26 cellular contexts compared by ENCODE assay signal in genomic region chr5:65819215-65819904, GRCh38.
A peak's percentile ranks its signal among the peaks of the same experiment; 100 is the strongest.
DNase-seq lines count a peak whose midpoint lies in the region; ATAC-seq lines count a peak whose summit lies in the region.
"Had no signal": no experiment of that assay in that cellular context is flagged by ENCODE, and none has a peak within 500 bp of the region (broad histone marks: within the 10 kb centered on the region; RNA-seq: fewer than 3 reads in every experiment).

No MANE protein-coding gene starts in this region.

- H4K20me1 ChIP-seq in BLaER1 = no peaks in the 10 kb centered on the region

- H3K27ac Mint-ChIP-seq in stimulated activated memory B cell treated with anti-CD40 and anti-IgM and Interleukin-4, amounts not matched to agents 10 μg/mL and 1 μg/mL and 100 μg/mL, for 72 hours = no peak overlapping the region
- H3K27ac Mint-ChIP-seq: activated CD4-positive, alpha-beta T cell treated with anti-CD3 and anti-CD28 coated beads, Interleukin-2, amount 10 ng/mL, durations not matched to agents 7 days and 5 days; effector memory CD8-positive, alpha-beta T cell; T-helper 17 cell had no signal

- no peaks in the 10 kb centered on the region for H3K27me3 ChIP-seq in BLaER1
- H3K27me3 ChIP-seq in mucosa of rectum (ENCODE audit: control insufficient read depth in 2 of 2, insufficient read depth in 2 of 2, low read length in 2 of 2) = no peaks in the 10 kb centered on the region
- H3K27me3 ChIP-seq: esophagus muscularis mucosa, gastrocnemius medialis, spleen, stomach, upper lobe of left lung had no signal

- peaks cover 9% of the 10 kb centered on the region; the same call in 1 of the 2 replicates for H3K4me1 ChIP-seq in BLaER1
- peaks cover 14 to 43% of the 10 kb centered on the region in 2 donors for H3K4me1 ChIP-seq in mucosa of rectum (ENCODE audit: control insufficient read depth in 2 of 2, insufficient read depth in 2 of 2, low read length in 2 of 2)
- H3K4me1 ChIP-seq: esophagus muscularis mucosa, lower lobe of right lung, stomach had no signal

- H3K27ac ChIP-seq in BLaER1 (no peak overlapping the region), angular gyrus (ENCODE audit: low read depth, low read length) (peak overlapping the region; percentile 58), mucosa of rectum (ENCODE audit: low read depth in 2 of 2, low read length in 2 of 2) (peak overlapping the region; percentile 45 to 65)
- H3K27ac ChIP-seq: esophagus muscularis mucosa, gastrocnemius medialis, GM23248, lower lobe of right lung, spleen, upper lobe of left lung had no signal

- ATAC-seq in HG02763 (IDR thresholded peaks at IDR 0.05; ENCODE audit: unreplicated experiment) (no peak), GM18858 (IDR thresholded peaks at IDR 0.05; ENCODE audit: unreplicated experiment) (no peak)
- ATAC-seq in stimulated activated memory B cell treated with anti-CD40 and anti-IgM and Interleukin-4, amounts not matched to agents 10 μg/mL and 1 μg/mL and 100 μg/mL, for 72 hours = no peak
- ATAC-seq: effector memory CD8-positive, alpha-beta T cell; gastrocnemius medialis; lower lobe of right lung; Panc1; T-helper 17 cell had no signal

- H3K27me3 Mint-ChIP-seq in stimulated activated memory B cell treated with anti-CD40 and anti-IgM and Interleukin-4, amounts not matched to agents 10 μg/mL and 1 μg/mL and 100 μg/mL, for 72 hours = no peaks in the 10 kb centered on the region
- H3K27me3 Mint-ChIP-seq: activated CD4-positive, alpha-beta T cell treated with anti-CD3 and anti-CD28 coated beads, Interleukin-2, amount 10 ng/mL, durations not matched to agents 7 days and 5 days; effector memory CD8-positive, alpha-beta T cell; T-helper 17 cell had no signal

- no peak overlapping the region for H3K9ac ChIP-seq in BLaER1
- peak overlapping the region in 1 of 2 donors; percentile 19 for H3K9ac ChIP-seq in mucosa of rectum (ENCODE audit: low read depth in 1 of 2, low read length in 2 of 2)
- H3K9ac ChIP-seq: GM23248 had no signal

- no peaks in the 10 kb centered on the region for H3K9me3 ChIP-seq in BLaER1
- H3K9me3 ChIP-seq in mucosa of rectum (ENCODE audit: control insufficient read depth in 2 of 2, low read length in 2 of 2) = no peaks in the 10 kb centered on the region
- H3K9me3 ChIP-seq: esophagus muscularis mucosa, gastrocnemius medialis, lower lobe of right lung, spleen, stomach, upper lobe of left lung had no signal

- DNase-seq in MV-4-11 (lab: John Stamatoyannopoulos, UW) (peak; percentile 11), NCI-H345 treated with DMSO at 0.1 percent for 48 hours (lab: John Stamatoyannopoulos, UW; ENCODE audit: unreplicated experiment) (no peak)
- DNase-seq: activated CD4-positive, alpha-beta T cell treated with anti-CD3 and anti-CD28 coated beads, Interleukin-2, amount 10 ng/mL, durations not matched to agents 7 days and 5 days; activated gamma-delta T cell treated with Interleukin-2 at 50 U/mL for 16 hours; effector memory CD8-positive, alpha-beta T cell; EL; gastrocnemius medialis; GM23248; lower lobe of right lung; NCI-H1105 treated with DMSO at 0.1 percent for 48 hours; NCI-H2029 treated with DMSO at 0.1 percent for 48 hours; NCI-H226; retina; spleen; stimulated activated CD4-positive, alpha-beta T cell treated with anti-CD3 and anti-CD28 coated beads, Interleukin-4, amount 100 ng/mL, for 24 hours; T-helper 17 cell; upper lobe of left lung had no signal

- H3K4me3 ChIP-seq in BLaER1 = no peak overlapping the region
- H3K4me3 ChIP-seq in mucosa of rectum (ENCODE audit: low read length in 2 of 2) = peak overlapping the region in 1 of 2 donors; percentile 23
- H3K4me3 ChIP-seq: esophagus muscularis mucosa, gastrocnemius medialis, GM23248, lower lobe of right lung, spleen, stomach, upper lobe of left lung had no signal

- 0 out of 2 replicates have a peak overlapping the region, but pooled peaks have one; percentile 4 for H3K4me2 ChIP-seq in BLaER1

- peaks cover 42% of the 10 kb centered on the region for H3K36me3 Mint-ChIP-seq in stimulated activated memory B cell treated with anti-CD40 and anti-IgM and Interleukin-4, amounts not matched to agents 10 μg/mL and 1 μg/mL and 100 μg/mL, for 72 hours

- H3K4me3 Mint-ChIP-seq in stimulated activated memory B cell treated with anti-CD40 and anti-IgM and Interleukin-4, amounts not matched to agents 10 μg/mL and 1 μg/mL and 100 μg/mL, for 72 hours = no peak overlapping the region
- H3K4me3 Mint-ChIP-seq: activated CD4-positive, alpha-beta T cell treated with anti-CD3 and anti-CD28 coated beads, Interleukin-2, amount 10 ng/mL, durations not matched to agents 7 days and 5 days; effector memory CD8-positive, alpha-beta T cell; T-helper 17 cell had no signal

- no peaks in the 10 kb centered on the region for H3K9me3 Mint-ChIP-seq in stimulated activated memory B cell treated with anti-CD40 and anti-IgM and Interleukin-4, amounts not matched to agents 10 μg/mL and 1 μg/mL and 100 μg/mL, for 72 hours
- H3K9me3 Mint-ChIP-seq: activated CD4-positive, alpha-beta T cell treated with anti-CD3 and anti-CD28 coated beads, Interleukin-2, amount 10 ng/mL, durations not matched to agents 7 days and 5 days; effector memory CD8-positive, alpha-beta T cell had no signal

- H3K36me3 ChIP-seq in BLaER1 (peaks cover 19% of the 10 kb centered on the region; the same call in 1 of the 2 replicates), mucosa of rectum (ENCODE audit: control insufficient read depth in 2 of 2, insufficient read depth in 2 of 2, low read length in 2 of 2) (no peaks in the 10 kb centered on the region)
- H3K36me3 ChIP-seq: lower lobe of right lung, upper lobe of left lung had no signal

- H3K4me1 Mint-ChIP-seq in stimulated activated memory B cell treated with anti-CD40 and anti-IgM and Interleukin-4, amounts not matched to agents 10 μg/mL and 1 μg/mL and 100 μg/mL, for 72 hours = peaks cover 18% of the 10 kb centered on the region
